ENCODE assay signal across 8 cellular contexts in genomic region chr3:84304214-84304613, GRCh38.
"Had no signal": no experiment of that assay in that cellular context is flagged by ENCODE, and none has a peak within 500 bp of the region (broad histone marks: within the 10 kb centered on the region; RNA-seq: fewer than 3 reads in every experiment).

No MANE protein-coding gene starts in this region.

- H3K4me1 Mint-ChIP-seq: IgD-negative memory B cell had no signal

- H3K4me1 ChIP-seq: HAP-1 had no signal

- H3K4me3 Mint-ChIP-seq: GM23338, HFFc6, IgD-negative memory B cell had no signal

- H3K27ac Mint-ChIP-seq: GM23338, HFFc6, IgD-negative memory B cell had no signal

- H3K27me3 Mint-ChIP-seq: IgD-negative memory B cell had no signal

- H3K27ac ChIP-seq: HL-60 had no signal

- ATAC-seq: GM23338, HCT116, HepG2 had no signal

- H2AFZ ChIP-seq: GM23338 had no signal

- H3K4me3 ChIP-seq: GM23338, HAP-1 had no signal

- DNase-seq: H7, HFFc6 had no signal

- H3K9me3 ChIP-seq: HAP-1 had no signal

- H3K36me3 Mint-ChIP-seq: IgD-negative memory B cell had no signal

- H3K9me3 Mint-ChIP-seq: GM23338 had no signal

- H3K36me3 ChIP-seq: HAP-1 had no signal

- H3K4me2 ChIP-seq: GM23338 had no signal

- FAIRE-seq: HepG2 had no signal
